22 cellular contexts compared by ENCODE assay signal in the genomic region with DNA sequence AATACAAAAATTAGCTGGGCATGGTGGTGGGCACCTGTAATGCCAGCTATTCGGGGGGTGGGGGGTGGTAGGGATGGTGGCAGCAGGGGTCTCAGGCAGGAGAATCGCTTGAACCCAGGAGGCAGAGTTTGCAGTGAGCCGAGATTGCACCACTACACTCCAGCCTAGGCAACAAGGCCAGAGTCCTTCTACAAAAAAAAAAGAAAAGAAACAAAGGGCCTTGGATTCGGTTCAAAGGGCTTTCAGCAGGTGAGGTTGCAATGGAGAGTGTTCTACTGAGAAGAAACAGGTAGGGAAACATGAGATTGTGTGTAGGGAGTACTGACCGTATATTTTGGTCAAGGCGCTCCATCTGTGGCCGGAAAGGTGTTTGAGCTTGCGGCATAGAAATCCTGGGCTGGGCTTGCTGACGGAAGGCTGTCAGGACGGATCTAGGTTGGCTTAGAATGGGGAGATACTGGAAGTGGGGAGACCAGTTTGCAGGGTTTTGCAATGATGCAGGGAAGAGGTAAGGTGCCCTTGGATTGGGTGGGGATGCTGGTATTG. TPM values are rescaled to one million over a fixed set of nuclear protein-coding genes. Genes with fewer than 3 reads are reported as not detected.
DNase-seq lines count a peak whose midpoint lies in the region; ATAC-seq, FAIRE-seq and TF ChIP-seq lines count a peak whose summit lies in the region.
"Had no signal": no experiment of that assay in that cellular context is flagged by ENCODE, and none has a peak within 500 bp of the region (broad histone marks: within the 10 kb centered on the region; RNA-seq: fewer than 3 reads in every experiment).

No MANE protein-coding gene starts in this region.

- no peaks in the 10 kb centered on the region for H3K27me3 Mint-ChIP-seq in MCF 10A (ENCODE audit: insufficient read depth, unreplicated experiment)
- peaks cover 14% of the 10 kb centered on the region for H3K27me3 Mint-ChIP-seq in activated CD4-positive, alpha-beta T cell treated with anti-CD3 and anti-CD28 coated beads for 36 hours

- H3K27me3 ChIP-seq in breast epithelium (no peaks in the 10 kb centered on the region), HepG2 (ENCODE audit: control insufficient read depth in 1 of 2, insufficient read depth in 2 of 2, low read length in 2 of 2) (peaks cover 0 to 8% of the 10 kb centered on the region in 2 experiments; a peak in 2 of 5 replicates), suprapubic skin (no peaks in the 10 kb centered on the region)

- FAIRE-seq in HepG2 (lab: Jason Lieb, UNC), result no peak
- FAIRE-seq: A549, GM12892, GM18507, H1 had no signal

- H3K4me2 ChIP-seq in HepG2 (ENCODE audit: low read depth, low read length), result peak overlapping the region; percentile 54
- H3K4me2 ChIP-seq: A549 had no signal

- peak overlapping the region; percentile 66 for H3K27ac Mint-ChIP-seq in MCF 10A (ENCODE audit: low read depth, unreplicated experiment)
- no peak overlapping the region for H3K27ac Mint-ChIP-seq in activated CD4-positive, alpha-beta T cell treated with anti-CD3 and anti-CD28 coated beads for 36 hours
- H3K27ac Mint-ChIP-seq: CD4-positive, alpha-beta T cell had no signal

- intact Hi-C loops in MCF 10A (cut with micrococcal nuclease), result no loop called here
- intact Hi-C loops in breast epithelium (cut with DNase I; ENCODE audit: low total_unique reads), result no loop called here
- intact Hi-C loops in HepG2 (cut with micrococcal nuclease; ENCODE audit: unreplicated experiment), result no loop called here
- intact Hi-C loops in activated CD4-positive, alpha-beta T cell treated with anti-CD3 and anti-CD28 coated beads for 36 hours (cut with DNase I, micrococcal nuclease), result no loop called here

- WGBS in HepG2 (ENCODE audit: low lambda C conversion rate), result 19% methylated on average over 10 of the region's 10 CpGs
- 80% methylated on average over 10 of the region's 10 CpGs for WGBS in suprapubic skin

- H3K79me2 ChIP-seq in HepG2 (ENCODE audit: insufficient read depth, low read length), result no peaks in the 10 kb centered on the region

- H3K27ac ChIP-seq in breast epithelium (no peak overlapping the region), HepG2 (ENCODE audit: extremely low read length, insufficient read depth, low read length) (no peak overlapping the region), suprapubic skin (peak overlapping the region; percentile 61)
- H3K27ac ChIP-seq: 22Rv1, A549, C4-2B had no signal

- peaks cover 16% of the 10 kb centered on the region for H3K36me3 Mint-ChIP-seq in MCF 10A (ENCODE audit: insufficient read depth, unreplicated experiment)
- no peaks in the 10 kb centered on the region for H3K36me3 Mint-ChIP-seq in activated CD4-positive, alpha-beta T cell treated with anti-CD3 and anti-CD28 coated beads for 36 hours (ENCODE audit: low read depth)
- H3K36me3 Mint-ChIP-seq: IgD-negative memory B cell had no signal

- no peak overlapping the region for H3K4me3 ChIP-seq in breast epithelium
- no peak overlapping the region for H3K4me3 ChIP-seq in HepG2 (replicated peaks in 1 of 3; ENCODE audit: insufficient read depth in 1 of 3, low read depth in 2 of 3, low read length in 3 of 3)
- H3K4me3 ChIP-seq in suprapubic skin, result no peak overlapping the region
- H3K4me3 ChIP-seq: A549, HAP-1 had no signal

- DNase-seq in MCF 10A (ENCODE audit: unreplicated experiment) (no peak), breast epithelium (ENCODE audit: low spot score in 2 of 2) (no peak), HepG2 (ENCODE audit: low spot score) (no peak), suprapubic skin (ENCODE audit: low spot score in 2 of 2) (no peak), D341Med (ENCODE audit: low spot score) (no peak)
- no peak for DNase-seq in activated CD4-positive, alpha-beta T cell treated with anti-CD3 and anti-CD28 coated beads for 36 hours
- DNase-seq: AML-193; Caco-2; CD4-positive, alpha-beta T cell; DMS153; DMS79; GDM1; KBM-7 had no signal

- peaks cover 7% of the 10 kb centered on the region for H3K9me3 Mint-ChIP-seq in MCF 10A (ENCODE audit: unreplicated experiment)
- H3K9me3 Mint-ChIP-seq in activated CD4-positive, alpha-beta T cell treated with anti-CD3 and anti-CD28 coated beads for 36 hours (ENCODE audit: low read depth), result no peaks in the 10 kb centered on the region
- H3K9me3 Mint-ChIP-seq: CD4-positive, alpha-beta T cell; IgD-negative memory B cell had no signal

- POLR2A ChIA-PET in MCF 10A (lab: Yijun Ruan, JAX), result no interaction called here
- POLR2A ChIA-PET in HepG2 (lab: Yijun Ruan, JAX), result no interaction called here
- POLR2A ChIA-PET in activated CD4-positive, alpha-beta T cell treated with anti-CD3 and anti-CD28 coated beads for 36 hours (lab: Charles Lee), result no interaction called here

- H3K36me3 ChIP-seq in breast epithelium (no peaks in the 10 kb centered on the region), HepG2 (replicated peaks in 1 of 2; ENCODE audit: control insufficient read depth in 1 of 2, insufficient read depth in 2 of 2, low read length in 2 of 2) (no peaks in the 10 kb centered on the region), suprapubic skin (no peaks in the 10 kb centered on the region)
- H3K36me3 ChIP-seq: HAP-1 had no signal

- no peak overlapping the region for H3K9ac ChIP-seq in HepG2 (ENCODE audit: insufficient read depth, low read depth, low read length)

- no peaks in the 10 kb centered on the region for H3K4me1 ChIP-seq in breast epithelium
- H3K4me1 ChIP-seq in HepG2 (ENCODE audit: insufficient read depth, low read length), result peaks cover 54% of the 10 kb centered on the region
- H3K4me1 ChIP-seq in suprapubic skin, result peaks cover 22% of the 10 kb centered on the region
- H3K4me1 ChIP-seq: HAP-1 had no signal

- H3K9me3 ChIP-seq in breast epithelium (no peaks in the 10 kb centered on the region), HepG2 (ENCODE audit: low read length) (no peaks in the 10 kb centered on the region), suprapubic skin (no peaks in the 10 kb centered on the region)
- H3K9me3 ChIP-seq: A549, Caco-2, HAP-1 had no signal

- no peak overlapping the region for H3K4me3 Mint-ChIP-seq in MCF 10A (ENCODE audit: unreplicated experiment)
- H3K4me3 Mint-ChIP-seq in activated CD4-positive, alpha-beta T cell treated with anti-CD3 and anti-CD28 coated beads for 36 hours, result no peak overlapping the region
- H3K4me3 Mint-ChIP-seq: CD4-positive, alpha-beta T cell; IgD-negative memory B cell had no signal

- TF ChIP-seq RAD21 in HepG2 (CRISPR knock-in tag; IDR thresholded peaks at IDR 0.05), result no peak

- H4K20me1 ChIP-seq in HepG2 (ENCODE audit: insufficient read depth, low read length), result no peaks in the 10 kb centered on the region

- H3K4me1 Mint-ChIP-seq in MCF 10A (ENCODE audit: insufficient read depth, unreplicated experiment), result peaks cover 32% of the 10 kb centered on the region
- H3K4me1 Mint-ChIP-seq in activated CD4-positive, alpha-beta T cell treated with anti-CD3 and anti-CD28 coated beads for 36 hours, result peaks cover 4% of the 10 kb centered on the region

- CTCF ChIA-PET in MCF 10A (lab: Yijun Ruan, JAX) (interaction anchor here (0.6 kb wide), 1 partner anchor 559 kb away, joined by 3 read pairs; no protein-coding TSS in a partner anchor), HepG2 (lab: Yijun Ruan, JAX; ENCODE audit: low intra/inter-chr PET ratio, low total read pairs) (no interaction called here)
- CTCF ChIA-PET in activated CD4-positive, alpha-beta T cell treated with anti-CD3 and anti-CD28 coated beads for 36 hours (lab: Charles Lee), result no interaction called here

- TF ChIP-seq CTCF in MCF 10A (IDR thresholded peaks at IDR 0.05; ENCODE audit: unreplicated experiment) (no peak), breast epithelium (IDR thresholded peaks at IDR 0.05) (no peak), HepG2 (CRISPR knock-in tag; IDR thresholded peaks at IDR 0.05) (no peak), suprapubic skin (IDR thresholded peaks at IDR 0.05) (no peak)

- BruUV-seq in MCF 10A (replicated peaks; lab: Mats Ljungman, UMichigan) (no TSS peak), HepG2 (replicated peaks; lab: Mats Ljungman, UMichigan) (no TSS peak)

- ATAC-seq in HepG2 (peak; percentile 12; the same call in 1 of the 3 replicates), HG03457 (IDR thresholded peaks at IDR 0.05; ENCODE audit: unreplicated experiment) (no peak)
- ATAC-seq in activated CD4-positive, alpha-beta T cell treated with anti-CD3 and anti-CD28 coated beads for 36 hours, result no peak
- ATAC-seq: A549 had no signal

- TF ChIP-seq EP300 in HepG2 (IDR thresholded peaks at IDR 0.05; ENCODE audit: low read depth in 2 of 2, low read length in 2 of 2) (no peak), HepG2 (CRISPR knock-in tag; IDR thresholded peaks at IDR 0.05; ENCODE audit: borderline replicate concordance) (no peak), suprapubic skin (IDR thresholded peaks at IDR 0.05) (no peak)

- no peak overlapping the region for H2AFZ ChIP-seq in HepG2 (ENCODE audit: low read length)

- in situ Hi-C loops in HepG2 (cut with HindIII; ENCODE audit: extremely low pct_ligation_motif_present, low pct_unique_long_range_greater_than_20kb), result no loop called here

- TF ChIP-seq POLR2A in breast epithelium (IDR thresholded peaks at IDR 0.05) (no peak), HepG2 (IDR thresholded peaks at IDR 0.05; ENCODE audit: insufficient read depth in 1 of 2, low read depth in 2 of 2, low read length in 2 of 2) (no peak), suprapubic skin (IDR thresholded peaks at IDR 0.05) (no peak)

RNA-seq across cellular contexts. Expression of a gene that starts 40.7 kb away (rescaled TPM):
- total RNA-seq in MCF 10A (2022) (163 and 227 TPM in 2 replicates), breast epithelium (100 to 1,000 TPM in 1 of 3 donors, 10 to 100 TPM in 1, 1 to 10 TPM in 1; 2.1 to 165 (median 95.4) TPM), HepG2 (2016; rRNA removed; fragmentation: Illumina TruSeq; extraction: Trizol) (89.8 and 133 TPM in 2 replicates), suprapubic skin (1,000 to 10,000 TPM; 1,704 to 2,508 (median 2,195) TPM)
- 7.1 and 8.3 TPM in 2 replicates for total RNA-seq in HepG2 (2016; cell fraction: cytosol; rRNA removed; fragmentation: Illumina TruSeq; extraction: Trizol; ENCODE audit: low read depth)
- total RNA-seq in HepG2 (2016; cell fraction: insoluble cytoplasmic fraction; rRNA removed; fragmentation: Illumina TruSeq; extraction: Trizol), result 86.8 and 115 TPM in 2 replicates
- total RNA-seq in HepG2 (2016; cell fraction: membrane; rRNA removed; fragmentation: Illumina TruSeq; extraction: Trizol), result 25.8 and 26.4 TPM in 2 replicates
- 108 and 127 TPM in 2 replicates for total RNA-seq in HepG2 (2016; cell fraction: nucleus; rRNA removed; fragmentation: Illumina TruSeq; extraction: Trizol)
- polyA plus RNA-seq in HepG2 (2011; rRNA removed), result 101 and 117 TPM in 2 replicates
- 90.6 and 111 TPM in 2 replicates for polyA plus RNA-seq in HepG2 (2011; cell fraction: cytosol; rRNA removed)
- polyA plus RNA-seq in HepG2 (2011; cell fraction: nucleus; rRNA removed), result 212 and 239 TPM in 2 replicates
- 214 and 279 TPM in 2 replicates for polyA plus RNA-seq in HepG2 (2012)
- 1.6 and 1.8 TPM in 2 replicates for polyA plus RNA-seq in HepG2 (2016; cell fraction: cytosol; fragmentation: Illumina TruSeq; extraction: Trizol; ENCODE audit: low read depth)
- 60.1 and 69.4 TPM in 2 replicates for polyA plus RNA-seq in HepG2 (2016; cell fraction: insoluble cytoplasmic fraction; fragmentation: Illumina TruSeq; extraction: Trizol; ENCODE audit: low read depth)
- 3.9 and 5.4 TPM in 2 replicates for polyA plus RNA-seq in HepG2 (2016; cell fraction: membrane; fragmentation: Illumina TruSeq; extraction: Trizol; ENCODE audit: low read depth)
- 79.3 and 87.4 TPM in 2 replicates for polyA plus RNA-seq in HepG2 (2016; cell fraction: nucleus; fragmentation: Illumina TruSeq; extraction: Trizol; ENCODE audit: insufficient read depth, low read depth)
- polyA minus RNA-seq in HepG2 (2011; rRNA and poly(A)+ RNA removed; ENCODE audit: low replicate concordance), result 21.3 and 192 TPM in 2 replicates
- 301 and 325 TPM in 2 replicates for polyA minus RNA-seq in HepG2 (2011; cell fraction: cytosol; rRNA and poly(A)+ RNA removed)
- 412 and 443 TPM in 2 replicates for polyA minus RNA-seq in HepG2 (2011; cell fraction: nucleus; rRNA and poly(A)+ RNA removed)
- under 1 TPM; 0.05 to 0.09 TPM for total RNA-seq in activated CD4-positive, alpha-beta T cell treated with anti-CD3 and anti-CD28 coated beads for 36 hours
